ENCODE assay signal across 24 cellular contexts in genomic region chr1:39531526-39531925, GRCh38. TPM values are rescaled to one million over a fixed set of nuclear protein-coding genes. Genes with fewer than 3 reads are reported as not detected.
"Had no signal": no experiment of that assay in that cellular context is flagged by ENCODE, and none has a peak within 500 bp of the region (broad histone marks: within the 10 kb centered on the region; RNA-seq: fewer than 3 reads in every experiment).

No MANE protein-coding gene starts in this region.

- H3K27me3 ChIP-seq: SJSA1 had no signal

- H3K4me1 ChIP-seq: SJSA1 had no signal

- H3K9me3 ChIP-seq: SJSA1 had no signal

- H3K27ac ChIP-seq: SJSA1, SK-N-MC had no signal

- ATAC-seq: HepG2 had no signal

- H3K4me3 ChIP-seq: SJSA1, SK-N-MC had no signal

- DNase-seq: IMR-90, Kasumi-1, KG1, MM.1S, NCI-H1092 treated with DMSO at 0.1 percent for 48 hours, NCI-H1436, NCI-H187, NCI-H2029, NCI-H2081 treated with DMSO at 0.1 percent for 48 hours, NCI-H2171, NCI-H226, NCI-H446, NCI-H510A, NCI-H524 treated with DMSO at 0.1 percent for 48 hours, NCI-H69, NCI-H774, Right ventricle myocardium superior, RPMI8226, SIG-M5 had no signal

RNA-seq across cellular contexts. Expression of gene BMP8A, which starts 40.1 kb away (rescaled TPM):
- total RNA-seq: HepG2, HT1080, IMR-90, M059J, SJSA1 had no signal
